In genomic region chr6:16338577-16339262, GRCh38 we compare ENCODE assay signal across 8 cellular contexts.
DNase-seq lines count a peak whose midpoint lies in the region; ATAC-seq and TF ChIP-seq lines count a peak whose summit lies in the region.

No MANE protein-coding gene starts in this region.

- peaks cover 26 to 37% of the 10 kb centered on the region in 2 donors for H3K36me3 Mint-ChIP-seq in stimulated activated naive B cell treated with anti-CD40 and anti-IgM and Interleukin-4, amounts not matched to agents 10 μg/mL and 1 μg/mL and 100 μg/mL, for 72 hours

- no peaks in the 10 kb centered on the region for H3K9me3 ChIP-seq in ascending aorta

- H3K27ac Mint-ChIP-seq in stimulated activated naive B cell treated with anti-CD40 and anti-IgM and Interleukin-4, amounts not matched to agents 10 μg/mL and 1 μg/mL and 100 μg/mL, for 72 hours: peak overlapping the region; percentile 34

- peaks cover 17 to 18% of the 10 kb centered on the region in 2 donors for H3K4me1 Mint-ChIP-seq in stimulated activated naive B cell treated with anti-CD40 and anti-IgM and Interleukin-4, amounts not matched to agents 10 μg/mL and 1 μg/mL and 100 μg/mL, for 72 hours

- no peaks in the 10 kb centered on the region for H3K79me2 ChIP-seq in ACC112 (ENCODE audit: control insufficient read depth, insufficient read depth, low read length, unreplicated experiment)

- H3K36me3 ChIP-seq in ACC112 (ENCODE audit: insufficient read depth, low read length) (no peaks in the 10 kb centered on the region), ascending aorta (no peaks in the 10 kb centered on the region)

- H3K27ac ChIP-seq in ACC112 (ENCODE audit: low read depth, low read length) (peak overlapping the region; percentile 75), ascending aorta (no peak overlapping the region)

- no peaks in the 10 kb centered on the region for H3K9me3 Mint-ChIP-seq in stimulated activated naive B cell treated with anti-CD40 and anti-IgM and Interleukin-4, amounts not matched to agents 10 μg/mL and 1 μg/mL and 100 μg/mL, for 72 hours

- H3K4me3 Mint-ChIP-seq in stimulated activated naive B cell treated with anti-CD40 and anti-IgM and Interleukin-4, amounts not matched to agents 10 μg/mL and 1 μg/mL and 100 μg/mL, for 72 hours: no peak overlapping the region

- H2AFZ ChIP-seq in ACC112 (ENCODE audit: low read length, unreplicated experiment): no peak overlapping the region

- peak; percentile 86 for DNase-seq in HK-2 (ENCODE audit: unreplicated experiment)
- DNase-seq in ascending aorta (ENCODE audit: low spot score in 2 of 2): peak in 1 of 2 donors; percentile 87
- peak; percentile 56 for DNase-seq in iPS-NIHi7 (ENCODE audit: extremely low spot score)
- DNase-seq in stimulated activated naive B cell treated with anti-CD40 and anti-IgM and Interleukin-4, amounts not matched to agents 10 μg/mL and 1 μg/mL and 100 μg/mL, for 72 hours: no peak

- ATAC-seq in stimulated activated naive B cell treated with anti-CD40 and anti-IgM and Interleukin-4, amounts not matched to agents 10 μg/mL and 1 μg/mL and 100 μg/mL, for 72 hours (replicated peaks): no peak
- ATAC-seq in HG03521 (IDR thresholded peaks at IDR 0.05; ENCODE audit: unreplicated experiment) (no peak), GM21786 (IDR thresholded peaks at IDR 0.05; ENCODE audit: unreplicated experiment) (no peak), HG03135 (IDR thresholded peaks at IDR 0.05; ENCODE audit: unreplicated experiment) (no peak)

- peak; percentile 9 to 49 (median 21) for TF ChIP-seq CTCF in ascending aorta (IDR thresholded peaks at IDR 0.05)

- intact Hi-C loops in ascending aorta (cut with DNase I): loop anchor here (10.0 kb wide), 1 partner anchor 696 kb away; no protein-coding TSS in a partner anchor

- H3K4me1 ChIP-seq in ACC112 (ENCODE audit: control insufficient read depth, insufficient read depth, low read length, unreplicated experiment) (peaks cover 66% of the 10 kb centered on the region), ascending aorta (peaks cover 0 to 32% of the 10 kb centered on the region in 2 donors)

- H3K4me3 ChIP-seq in ACC112 (ENCODE audit: low read depth, low read length) (peak overlapping the region; percentile 5; the same call in 1 of the 2 replicates), ascending aorta (no peak overlapping the region)

- H3K27me3 ChIP-seq in ACC112 (ENCODE audit: insufficient read depth, low read length): no peaks in the 10 kb centered on the region
- H3K27me3 ChIP-seq in ascending aorta: no peaks in the 10 kb centered on the region

- peaks cover 5 to 6% of the 10 kb centered on the region in 2 donors for H3K27me3 Mint-ChIP-seq in stimulated activated naive B cell treated with anti-CD40 and anti-IgM and Interleukin-4, amounts not matched to agents 10 μg/mL and 1 μg/mL and 100 μg/mL, for 72 hours
